In the genomic region with DNA sequence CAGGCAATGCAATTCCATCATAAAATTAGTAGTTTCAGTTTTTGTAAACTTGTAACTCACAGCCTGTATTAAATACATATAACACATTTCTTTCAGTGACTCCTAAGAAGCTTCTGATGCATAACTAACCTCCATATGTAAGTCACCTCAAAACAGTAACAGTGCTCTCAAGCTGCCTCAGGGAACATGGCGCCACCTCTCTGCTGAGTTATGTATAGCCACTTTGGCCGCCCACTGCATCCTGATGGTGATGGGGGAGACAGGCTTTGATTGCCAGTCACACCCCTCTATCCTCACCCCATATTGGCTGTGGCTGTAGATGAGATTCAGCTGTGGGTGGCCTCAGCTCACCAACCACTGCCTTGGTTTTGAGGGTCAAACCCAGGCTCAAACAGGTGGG, we compare ENCODE assay signal across 8 cellular contexts. TPM values are rescaled to one million over a fixed set of nuclear protein-coding genes. Genes with fewer than 3 reads are reported as not detected.
A peak's percentile ranks its signal among the peaks of the same experiment; 100 is the strongest.
DNase-seq lines count a peak whose midpoint lies in the region; ATAC-seq and TF ChIP-seq lines count a peak whose summit lies in the region.

No MANE protein-coding gene starts in this region.

- in situ Hi-C loops in GM13977 (cut with MboI; ENCODE audit: low pct_unique_long_range_greater_than_20kb, low sequenced_read_pairs, unreplicated experiment) (no loop called here), GM13976 (cut with MboI; ENCODE audit: low sequenced_read_pairs, unreplicated experiment) (no loop called here)

- peak; percentile 69 for TF ChIP-seq CTCF in 22Rv1 (IDR thresholded peaks at IDR 0.05)
- peak; percentile 57 for TF ChIP-seq CTCF in GM13977 (IDR thresholded peaks at IDR 0.05; ENCODE audit: extremely low read depth, insufficient read depth, missing control alignments)
- TF ChIP-seq CTCF in omental fat pad (IDR thresholded peaks at IDR 0.05) = no peak
- no peak for TF ChIP-seq CTCF in GM13976 (IDR thresholded peaks at IDR 0.05; ENCODE audit: borderline replicate concordance, control extremely low read depth, extremely low read depth, insufficient read depth, missing control alignments)

- peaks cover 37% of the 10 kb centered on the region for H3K4me1 Mint-ChIP-seq in activated naive CD8-positive, alpha-beta T cell treated with anti-CD3 and anti-CD28 coated beads for 36 hours

- ATAC-seq in left lobe of liver = peak; percentile 67
- ATAC-seq in omental fat pad (ENCODE audit: low FRiP score) = no peak

- H3K9me3 Mint-ChIP-seq in activated naive CD8-positive, alpha-beta T cell treated with anti-CD3 and anti-CD28 coated beads for 36 hours = peaks cover 21% of the 10 kb centered on the region

- no peak overlapping the region for H3K4me3 Mint-ChIP-seq in activated naive CD8-positive, alpha-beta T cell treated with anti-CD3 and anti-CD28 coated beads for 36 hours

- H3K36me3 Mint-ChIP-seq in activated naive CD8-positive, alpha-beta T cell treated with anti-CD3 and anti-CD28 coated beads for 36 hours = peaks cover 47% of the 10 kb centered on the region

- peak overlapping the region; percentile 38 for H3K27ac Mint-ChIP-seq in activated naive CD8-positive, alpha-beta T cell treated with anti-CD3 and anti-CD28 coated beads for 36 hours

- H3K27ac ChIP-seq in 22Rv1 = no peak overlapping the region

- DNase-seq in GM13977 (ENCODE audit: low spot score) = peak; percentile 39
- DNase-seq in NCI-H226 = peak; percentile 7
- DNase-seq in activated naive CD8-positive, alpha-beta T cell treated with anti-CD3 and anti-CD28 coated beads for 36 hours = peak; percentile 52
- no peak for DNase-seq in left lobe of liver (ENCODE audit: low spot score)
- DNase-seq in omental fat pad (ENCODE audit: low spot score) = no peak
- DNase-seq in NCI-H146 (lab: John Stamatoyannopoulos, UW) = no peak
- DNase-seq in GM13976 (ENCODE audit: low spot score) = no peak

- no peaks in the 10 kb centered on the region for H3K27me3 Mint-ChIP-seq in activated naive CD8-positive, alpha-beta T cell treated with anti-CD3 and anti-CD28 coated beads for 36 hours

RNA-seq across cellular contexts. Expression of a gene that starts 54.3 kb away (rescaled TPM):
- total RNA-seq in activated naive CD8-positive, alpha-beta T cell treated with anti-CD3 and anti-CD28 coated beads for 36 hours = 10 to 100 TPM; 52.5 to 61.2 TPM
- total RNA-seq in left lobe of liver (26.7 TPM), omental fat pad (10 to 100 TPM; 28.0 to 51.5 (median 30.9) TPM)

Comparison
In these comparisons a context has a peak if more than half of its experiments do, and no peak if none do; other contexts are left out.
1. CTCF ChIP-seq: peak in 22Rv1 (single experiment) and GM13977 (single experiment); none in omental fat pad (0 of 3) and GM13976 (single experiment).
2. DNase-seq: peak in GM13977 (single experiment), NCI-H226 (single experiment) and activated naive CD8-positive, alpha-beta T cell treated with anti-CD3 and anti-CD28 coated beads for 36 hours (single experiment); none in left lobe of liver (single experiment), omental fat pad (single experiment), NCI-H146 (single experiment) and GM13976 (single experiment).